21 cellular contexts compared by ENCODE assay signal in genomic region chr20:46648903-46649649, GRCh38. TPM values are rescaled to one million over a fixed set of nuclear protein-coding genes. Genes with fewer than 3 reads are reported as not detected.
DNase-seq lines count a peak whose midpoint lies in the region; ATAC-seq, FAIRE-seq and TF ChIP-seq lines count a peak whose summit lies in the region.
"Had no signal": no experiment of that assay in that cellular context is flagged by ENCODE, and none has a peak within 500 bp of the region (broad histone marks: within the 10 kb centered on the region; RNA-seq: fewer than 3 reads in every experiment).

No MANE protein-coding gene starts in this region.

- FAIRE-seq in D721Med (lab: Jason Lieb, UNC): peak; percentile 91
- FAIRE-seq in kidney (lab: Jason Lieb, UNC): no peak
- FAIRE-seq: GM18507 had no signal

- intact Hi-C loops in kidney (cut with DNase I): no loop called here
- intact Hi-C loops in stomach (cut with DNase I; ENCODE audit: low total_unique reads): no loop called here

- H3K27ac ChIP-seq in SJCRH30 (no peak overlapping the region), kidney (ENCODE audit: low read depth in 2 of 2, low read length in 2 of 2) (peak overlapping the region; percentile 81 to 91), gastroesophageal sphincter (no peak overlapping the region), stomach (no peak overlapping the region)
- H3K27ac ChIP-seq: right lobe of liver, transverse colon had no signal

- TF ChIP-seq EP300 in gastroesophageal sphincter (IDR thresholded peaks at IDR 0.05): no peak
- TF ChIP-seq EP300 in stomach (IDR thresholded peaks at IDR 0.05): no peak

- no peaks in the 10 kb centered on the region; the same call in 1 of the 2 replicates for H3K4me1 ChIP-seq in SJCRH30
- no peaks in the 10 kb centered on the region for H3K4me1 ChIP-seq in kidney (ENCODE audit: control insufficient read depth in 1 of 2, insufficient read depth in 1 of 2, low read depth in 1 of 2, low read length in 2 of 2)
- peaks cover 0 to 8% (median 0%) of the 10 kb centered on the region in 3 donors for H3K4me1 ChIP-seq in gastroesophageal sphincter
- peaks cover 0 to 9% (median 7%) of the 10 kb centered on the region in 4 donors for H3K4me1 ChIP-seq in stomach
- H3K4me1 ChIP-seq: right lobe of liver had no signal

- H3K27me3 ChIP-seq in SJCRH30: no peaks in the 10 kb centered on the region
- H3K27me3 ChIP-seq in gastroesophageal sphincter: peaks cover 40% of the 10 kb centered on the region
- peaks cover 0 to 35% (median 11%) of the 10 kb centered on the region in 3 donors for H3K27me3 ChIP-seq in stomach
- H3K27me3 ChIP-seq: right lobe of liver had no signal

- peak overlapping the region; percentile 22 to 72 for H3K9ac ChIP-seq in kidney (ENCODE audit: low read length in 2 of 2)

- TF ChIP-seq POLR2A in gastroesophageal sphincter (IDR thresholded peaks at IDR 0.05) (no peak), stomach (IDR thresholded peaks at IDR 0.05) (no peak)

- peak; percentile 47 for DNase-seq in D721Med (ENCODE audit: insufficient read length, low spot score)
- peak; percentile 20 for DNase-seq in LHCN-M2 (ENCODE audit: low read depth)
- DNase-seq in SJCRH30: peak; percentile 54 to 82
- no peak for DNase-seq in kidney
- DNase-seq in cerebellar nuclear complex (lab: John Stamatoyannopoulos, UW): no peak
- no peak for DNase-seq in stomach
- no peak for DNase-seq in NCI-H510A treated with DMSO at 0.1 percent for 48 hours (lab: John Stamatoyannopoulos, UW)
- DNase-seq: activated T-cell treated with anti-CD3 and anti-CD28 coated beads, Interleukin-2, amount 50 U/mL, for 1 hour; CD8-positive, alpha-beta T cell; effector memory CD4-positive, alpha-beta T cell; GF-D8; NCI-H446 treated with DMSO at 0.1 percent for 48 hours; nephron progenitor cell; right lobe of liver; stimulated activated CD4-positive, alpha-beta T cell treated with anti-CD3 and anti-CD28 coated beads, Interleukin-2, amount 100 ng/mL, for 48 hours; stimulated activated CD8-positive, alpha-beta memory T cell treated with anti-CD3 and anti-CD28 coated beads, Interleukin-4, amount 100 ng/mL, for 48 hours; T-helper 2 cell; transverse colon had no signal

- no peak overlapping the region for H3K4me3 ChIP-seq in SJCRH30
- H3K4me3 ChIP-seq in kidney (ENCODE audit: low read length in 2 of 2): peak overlapping the region; percentile 73 to 85
- H3K4me3 ChIP-seq in gastroesophageal sphincter: no peak overlapping the region
- no peak overlapping the region for H3K4me3 ChIP-seq in stomach
- H3K4me3 ChIP-seq: lung, right lobe of liver, transverse colon had no signal

- 62 to 75% methylated on average over 4 to 8 of the region's 8 CpGs for WGBS in gastroesophageal sphincter (ENCODE audit: low coverage in 1 of 2), 2 donors
- WGBS in stomach, 5 donors: 67 to 80% (median 76%) methylated on average over 8 of the region's 8 CpGs

- no peaks in the 10 kb centered on the region for H3K9me3 ChIP-seq in SJCRH30 (replicated peaks)
- H3K9me3 ChIP-seq in kidney (ENCODE audit: control insufficient read depth in 1 of 2, low read length in 2 of 2): no peaks in the 10 kb centered on the region
- H3K9me3 ChIP-seq in gastroesophageal sphincter: no peaks in the 10 kb centered on the region
- no peaks in the 10 kb centered on the region for H3K9me3 ChIP-seq in stomach
- H3K9me3 ChIP-seq: right lobe of liver, transverse colon had no signal

- no peaks in the 10 kb centered on the region for H3K36me3 ChIP-seq in SJCRH30
- peaks cover 0 to 3% of the 10 kb centered on the region in 2 donors for H3K36me3 ChIP-seq in kidney (ENCODE audit: control insufficient read depth in 1 of 2, insufficient read depth in 2 of 2, low read length in 2 of 2)
- H3K36me3 ChIP-seq in gastroesophageal sphincter: no peaks in the 10 kb centered on the region
- no peaks in the 10 kb centered on the region for H3K36me3 ChIP-seq in stomach
- H3K36me3 ChIP-seq: right lobe of liver, transverse colon had no signal

- no peak for TF ChIP-seq CTCF in D721Med (IDR thresholded peaks at IDR 0.05; ENCODE audit: insufficient read depth, missing control alignments)
- TF ChIP-seq CTCF in kidney (IDR thresholded peaks at IDR 0.05; ENCODE audit: borderline replicate concordance, extremely low read depth, insufficient read depth): no peak
- no peak for TF ChIP-seq CTCF in gastroesophageal sphincter (IDR thresholded peaks at IDR 0.05)
- no peak for TF ChIP-seq CTCF in stomach (IDR thresholded peaks at IDR 0.05)

- no peak for ATAC-seq in gastroesophageal sphincter
- ATAC-seq: CD8-positive, alpha-beta T cell had no signal

RNA-seq across cellular contexts. Expression of gene SLC13A3, which starts 2.2 kb away (rescaled TPM):
- total RNA-seq in LHCN-M2 (2014; rRNA removed) (0.17 TPM in 1 of 2 replicates, not detected in the other), kidney (31.5 TPM), gastroesophageal sphincter (1 to 10 TPM in 1 of 4 donors, under 1 TPM in 3; 0.62 to 1.6 (median 0.80) TPM), stomach (1 to 10 TPM in 3 of 5 donors, not detected in 2; 1.8 to 6.6 (median 3.8) TPM)
- 0.05 TPM for polyA plus RNA-seq in LHCN-M2 (2012)
- not detected in 2 replicates for total RNA-seq in SJCRH30 (2014; rRNA removed; shearing (Covaris generic))
- polyA plus RNA-seq in kidney (ENCODE audit: insufficient read depth, low read depth, low replicate concordance) (241 TPM), stomach (1 to 10 TPM in 1 of 3 donors, under 1 TPM in 2; 0.61 to 1.1 (median 0.62) TPM)

RNA-seq across cellular contexts. Expression of gene TP53RK, which starts 40.2 kb away (rescaled TPM):
- 26.8 and 29.7 TPM in 2 replicates for total RNA-seq in LHCN-M2 (2014; rRNA removed)
- polyA plus RNA-seq in LHCN-M2 (2012): 8.0 TPM
- total RNA-seq in SJCRH30 (2014; rRNA removed; shearing (Covaris generic)): 41.5 and 45.4 TPM in 2 replicates
- total RNA-seq in kidney: 11.0 TPM
- polyA plus RNA-seq in kidney (ENCODE audit: insufficient read depth, low read depth, low replicate concordance): 9.3 TPM
- 10 to 100 TPM; 14.6 to 21.3 (median 18.7) TPM for total RNA-seq in gastroesophageal sphincter
- total RNA-seq in stomach: 10 to 100 TPM in 3 of 5 donors, 1 to 10 TPM in 2; 1.8 to 64.3 (median 14.1) TPM
- 10 to 100 TPM in 2 of 3 donors, 1 to 10 TPM in 1; 7.8 to 14.2 (median 11.7) TPM for polyA plus RNA-seq in stomach

Comparison
In these comparisons a context has a peak if more than half of its experiments do, and no peak if none do; other contexts are left out.
1. DNase-seq: peak in D721Med (single experiment), LHCN-M2 (single experiment) and SJCRH30 (2 of 2); none in kidney (single experiment), cerebellar nuclear complex (0 of 2), stomach (single experiment) and NCI-H510A treated with DMSO at 0.1 percent for 48 hours (single experiment).
2. H3K27ac ChIP-seq: peak in kidney (2 of 2); none in SJCRH30 (single experiment), gastroesophageal sphincter (0 of 4) and stomach (0 of 5).
3. H3K4me3 ChIP-seq: peak in kidney (2 of 2); none in SJCRH30 (single experiment), gastroesophageal sphincter (0 of 2) and stomach (0 of 4).